ENCODE assay signal across 8 cellular contexts in the genomic region with DNA sequence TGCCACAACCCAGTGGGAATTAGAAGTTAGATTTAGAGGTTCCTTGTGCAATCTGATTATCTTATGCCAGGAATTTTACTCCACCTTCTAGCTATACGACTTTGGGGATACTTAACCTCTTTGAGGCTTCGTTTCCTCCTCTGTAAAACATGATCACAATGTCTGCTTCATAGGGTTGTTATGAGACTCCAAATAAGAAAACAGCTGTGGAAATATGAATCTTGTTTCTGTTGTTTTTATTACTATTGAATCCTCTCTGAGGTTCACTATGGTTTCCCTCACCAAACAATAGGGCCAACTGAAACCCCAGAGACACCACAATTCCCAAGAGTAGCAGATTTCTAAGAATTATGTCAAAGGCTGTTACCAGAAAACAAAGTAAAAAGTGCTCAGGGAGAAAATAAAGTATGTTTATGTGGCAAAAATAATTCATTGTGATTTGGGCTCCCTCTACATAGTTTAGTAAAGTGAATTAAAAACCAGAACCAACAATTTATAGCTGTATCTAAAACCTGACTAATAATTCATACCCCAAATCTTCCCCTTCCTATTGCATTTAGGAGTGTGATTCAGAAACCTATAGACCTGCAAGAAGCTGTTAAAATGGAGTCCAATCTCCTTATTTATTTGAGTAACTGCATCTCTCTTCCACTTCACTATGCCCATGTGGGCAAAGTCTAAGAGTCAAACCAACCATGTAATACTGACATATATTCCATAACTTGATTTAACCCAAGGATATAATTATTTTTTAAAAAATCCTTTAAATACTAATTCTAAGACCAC. TPM values are rescaled to one million over a fixed set of nuclear protein-coding genes. Genes with fewer than 3 reads are reported as not detected.
A peak's percentile ranks its signal among the peaks of the same experiment; 100 is the strongest.
DNase-seq lines count a peak whose midpoint lies in the region; ATAC-seq and TF ChIP-seq lines count a peak whose summit lies in the region.

No MANE protein-coding gene starts in this region.

- H3K9me3 ChIP-seq in GM23248 (ENCODE audit: low read depth) = no peaks in the 10 kb centered on the region
- H3K9me3 ChIP-seq in gastroesophageal sphincter = no peaks in the 10 kb centered on the region

- peak overlapping the region; percentile 4 for H3K4me3 Mint-ChIP-seq in activated CD4-positive, alpha-beta memory T cell treated with anti-CD3 and anti-CD28 coated beads, Interleukin-2, amount 10 ng/mL, durations not matched to agents 7 days and 5 days

- CTCF ChIA-PET in activated CD4-positive, alpha-beta memory T cell treated with anti-CD3 and anti-CD28 coated beads, Interleukin-2, amount 10 ng/mL, durations not matched to agents 7 days and 5 days (lab: Charles Lee) = interaction anchor here (0.9 to 2.5 kb wide), 8 partner anchors 16 to 116 kb away, joined by 3 to 6 read pairs (median 4); a partner anchor contains a TSS

- in situ Hi-C loops in GM23248 (cut with MboI) = no loop called here

- H3K4me1 ChIP-seq in GM23248 (ENCODE audit: insufficient read depth) = peaks cover 43% of the 10 kb centered on the region
- H3K4me1 ChIP-seq in gastroesophageal sphincter = peaks cover 11 to 51% (median 23%) of the 10 kb centered on the region in 3 donors

- no peaks in the 10 kb centered on the region for H3K27me3 ChIP-seq in GM23248 (replicated peaks; ENCODE audit: insufficient read depth)
- no peaks in the 10 kb centered on the region for H3K27me3 ChIP-seq in gastroesophageal sphincter

- no peaks in the 10 kb centered on the region for H3K27me3 Mint-ChIP-seq in activated CD4-positive, alpha-beta memory T cell treated with anti-CD3 and anti-CD28 coated beads, Interleukin-2, amount 10 ng/mL, durations not matched to agents 7 days and 5 days

- peak overlapping the region; percentile 69 for H3K4me2 ChIP-seq in GM23248 (ENCODE audit: unreplicated experiment)

- peaks cover 59% of the 10 kb centered on the region for H3K4me1 Mint-ChIP-seq in activated CD4-positive, alpha-beta memory T cell treated with anti-CD3 and anti-CD28 coated beads, Interleukin-2, amount 10 ng/mL, durations not matched to agents 7 days and 5 days

- no peaks in the 10 kb centered on the region for H3K36me3 ChIP-seq in GM23248 (ENCODE audit: low read depth)
- H3K36me3 ChIP-seq in gastroesophageal sphincter = no peaks in the 10 kb centered on the region

- H3K27ac ChIP-seq in GM23248 = peak overlapping the region; percentile 74
- peak overlapping the region in 2 of 4 donors; percentile 71 to 83 for H3K27ac ChIP-seq in gastroesophageal sphincter

- WGBS in GM23248 (ENCODE audit: low coverage in 1 of 2, low lambda C conversion rate in 2 of 2, missing lambda C conversion rate in 2 of 2), 2 experiments = 46 to 54% methylated on average over 2 of the region's 2 CpGs
- WGBS in gastroesophageal sphincter (ENCODE audit: low coverage in 1 of 2), 2 donors = 59 to 65% methylated on average over 2 of the region's 2 CpGs

- POLR2A ChIA-PET in activated CD4-positive, alpha-beta memory T cell treated with anti-CD3 and anti-CD28 coated beads, Interleukin-2, amount 10 ng/mL, durations not matched to agents 7 days and 5 days (lab: Charles Lee) = interaction anchor here (0.6 to 2.3 kb wide), 6 partner anchors 29 to 146 kb away, joined by 3 to 12 read pairs (median 4); a partner anchor contains a TSS

- TF ChIP-seq POLR2A in gastroesophageal sphincter (IDR thresholded peaks at IDR 0.05) = no peak

- no peak overlapping the region for H2AFZ ChIP-seq in GM23248

- H3K9me3 Mint-ChIP-seq in activated CD4-positive, alpha-beta memory T cell treated with anti-CD3 and anti-CD28 coated beads, Interleukin-2, amount 10 ng/mL, durations not matched to agents 7 days and 5 days = no peaks in the 10 kb centered on the region

- H3K4me3 ChIP-seq in AG09309 (ENCODE audit: control insufficient read depth, low read depth, low read length) (no peak overlapping the region), GM23248 (no peak overlapping the region), gastroesophageal sphincter (no peak overlapping the region)

- no peak for TF ChIP-seq EP300 in gastroesophageal sphincter (IDR thresholded peaks at IDR 0.05)

- H3K27ac Mint-ChIP-seq in activated CD4-positive, alpha-beta memory T cell treated with anti-CD3 and anti-CD28 coated beads, Interleukin-2, amount 10 ng/mL, durations not matched to agents 7 days and 5 days = peak overlapping the region; percentile 61

- peak overlapping the region; percentile 5; the same call in 1 of the 2 replicates for H3K9ac ChIP-seq in GM23248

- peaks cover 96% of the 10 kb centered on the region for H3K79me2 ChIP-seq in GM23248 (ENCODE audit: insufficient read depth)

- peaks cover 8% of the 10 kb centered on the region for H3K36me3 Mint-ChIP-seq in activated CD4-positive, alpha-beta memory T cell treated with anti-CD3 and anti-CD28 coated beads, Interleukin-2, amount 10 ng/mL, durations not matched to agents 7 days and 5 days (ENCODE audit: low read depth)

- TF ChIP-seq CTCF in AG09309 (IDR thresholded peaks at IDR 0.05; ENCODE audit: control insufficient read depth, insufficient read depth, low read depth, low read length, missing control alignments) (no peak), gastroesophageal sphincter (IDR thresholded peaks at IDR 0.05) (no peak)

- no peaks in the 10 kb centered on the region for H3K9me2 ChIP-seq in GM23248 (ENCODE audit: insufficient read depth)

- peaks cover 15% of the 10 kb centered on the region; the same call in 1 of the 2 replicates for H4K20me1 ChIP-seq in GM23248 (ENCODE audit: insufficient read depth)

- H3F3A ChIP-seq in GM23248 (ENCODE audit: insufficient read depth) = peaks cover 41% of the 10 kb centered on the region

- no peak for ATAC-seq in gastroesophageal sphincter

- DNase-seq in AG09309 (ENCODE audit: low read depth) = peak; percentile 46
- DNase-seq in GM23248 = peak; percentile 27
- peak; percentile 36 for DNase-seq in activated CD4-positive, alpha-beta memory T cell treated with anti-CD3 and anti-CD28 coated beads, Interleukin-2, amount 10 ng/mL, durations not matched to agents 7 days and 5 days
- DNase-seq in lung microvascular endothelial cell (ENCODE audit: low read depth in 2 of 2) = peak; percentile 7 to 8
- DNase-seq in NCI-H128 (lab: John Stamatoyannopoulos, UW; ENCODE audit: unreplicated experiment) = no peak
- no peak for DNase-seq in kidney glomerular epithelial cell (lab: John Stamatoyannopoulos, UW)
- no peak for DNase-seq in retina

RNA-seq across cellular contexts. Expression of a gene that starts 38.4 kb away (rescaled TPM):
- total RNA-seq in GM23248 (2014; rRNA removed; shearing (Covaris generic)) = 20.1 and 46.0 TPM in 2 replicates
- 5.0 and 5.2 TPM in 2 replicates for polyA plus RNA-seq in GM23248 (2016; fragmentation: Nextera tagmentation; extraction: Ambion mirVana)
- 10 to 100 TPM; 34.6 to 35.5 TPM for total RNA-seq in activated CD4-positive, alpha-beta memory T cell treated with anti-CD3 and anti-CD28 coated beads, Interleukin-2, amount 10 ng/mL, durations not matched to agents 7 days and 5 days
- total RNA-seq in lung microvascular endothelial cell = 12.4 and 15.3 TPM in 2 replicates
- total RNA-seq in gastroesophageal sphincter = 10 to 100 TPM; 25.7 to 33.1 (median 30.2) TPM

Comparison
In these comparisons a context has a peak if more than half of its experiments do, and no peak if none do; other contexts are left out.
1. DNase-seq: peak in AG09309 (single experiment), GM23248 (single experiment), activated CD4-positive, alpha-beta memory T cell treated with anti-CD3 and anti-CD28 coated beads, Interleukin-2, amount 10 ng/mL, durations not matched to agents 7 days and 5 days (single experiment) and lung microvascular endothelial cell (2 of 2); none in NCI-H128 (single experiment), kidney glomerular epithelial cell (single experiment) and retina (single experiment).